Comparison of ENCODE assay signal across 8 cellular contexts in the genomic region with DNA sequence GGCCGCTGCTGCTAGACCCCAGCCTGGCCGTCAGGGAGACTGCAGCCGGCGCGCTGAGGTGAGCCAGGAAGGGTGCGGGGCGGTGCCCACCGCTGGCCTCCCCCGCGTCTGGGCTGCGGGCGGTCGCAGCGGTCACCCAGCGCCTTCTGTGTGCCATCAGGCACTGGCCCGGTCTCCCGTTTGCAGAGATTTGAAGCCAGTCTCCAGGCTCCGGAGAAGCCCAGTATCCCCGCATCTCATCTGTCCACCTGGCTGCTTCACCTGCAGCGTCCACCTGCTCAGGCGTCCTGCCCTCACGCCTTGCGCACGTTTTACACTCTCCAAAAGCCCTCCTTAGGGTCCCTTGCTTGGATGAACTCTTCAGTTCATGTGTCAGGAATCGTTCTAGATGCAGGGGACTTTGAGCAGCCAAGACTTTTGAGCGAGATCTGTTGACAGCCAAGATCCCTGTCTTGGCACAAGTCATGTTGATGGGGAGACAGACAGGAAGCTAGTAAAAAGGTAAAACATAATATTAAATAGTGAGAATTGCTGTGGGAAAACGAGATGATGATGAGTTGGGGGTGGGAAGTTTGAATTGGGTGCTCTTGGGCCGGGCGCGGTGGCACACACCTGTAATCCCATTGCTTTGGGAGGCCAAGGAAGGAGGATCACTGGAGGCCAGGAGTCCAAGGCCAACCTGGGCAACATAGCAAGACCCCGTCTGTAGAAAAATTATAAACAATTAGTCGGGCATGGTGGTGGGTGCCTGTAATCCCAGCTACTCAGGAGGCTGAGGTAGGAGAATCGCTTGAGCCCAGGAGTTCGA. TPM values are rescaled to one million over a fixed set of nuclear protein-coding genes. Genes with fewer than 3 reads are reported as not detected.
DNase-seq lines count a peak whose midpoint lies in the region; ATAC-seq and FAIRE-seq lines count a peak whose summit lies in the region.

No MANE protein-coding gene starts in this region.

- H3K9me3 ChIP-seq in subcutaneous abdominal adipose tissue (ENCODE audit: control insufficient read depth in 5 of 5, low read length in 5 of 5) = no peaks in the 10 kb centered on the region

- peak overlapping the region; percentile 38 to 91 (median 88) for H3K9ac ChIP-seq in subcutaneous abdominal adipose tissue (ENCODE audit: low read length in 5 of 5)

- H3K4me1 ChIP-seq in subcutaneous abdominal adipose tissue (ENCODE audit: control insufficient read depth in 5 of 5, insufficient read depth in 5 of 5, low read length in 5 of 5) = peaks cover 3 to 30% (median 24%) of the 10 kb centered on the region in 5 donors

- DNase-seq in NCI-H146 (lab: John Stamatoyannopoulos, UW) (peak; percentile 58), NCI-H146 treated with DMSO at 0.1 percent for 48 hours (lab: John Stamatoyannopoulos, UW; ENCODE audit: unreplicated experiment) (no peak), immature natural killer cell (no peak), RCC 7860 (ENCODE audit: low spot score) (no peak), NCI-H69 (lab: John Stamatoyannopoulos, UW) (no peak), DMS153 (lab: John Stamatoyannopoulos, UW) (no peak)
- peak; percentile 26 for DNase-seq in activated CD8-positive, alpha-beta T cell treated with anti-CD3 and anti-CD28 coated beads, Interleukin-2, amount 10 ng/mL, durations not matched to agents 7 days and 5 days

- CTCF ChIA-PET in activated CD8-positive, alpha-beta T cell treated with anti-CD3 and anti-CD28 coated beads, Interleukin-2, amount 10 ng/mL, durations not matched to agents 7 days and 5 days (lab: Charles Lee) = interaction anchor here (0.8 to 9.0 kb wide), 40 partner anchors 8 to 740 kb away, joined by 3 to 186 read pairs (median 6); partner anchors contain the start of genes CNEP1R1 and TENT4B

- peaks cover 42% of the 10 kb centered on the region for H3K4me1 Mint-ChIP-seq in activated CD8-positive, alpha-beta T cell treated with anti-CD3 and anti-CD28 coated beads, Interleukin-2, amount 10 ng/mL, durations not matched to agents 7 days and 5 days (ENCODE audit: low read depth)
- peaks cover 30 to 44% of the 10 kb centered on the region in 2 donors for H3K4me1 Mint-ChIP-seq in immature natural killer cell

- peak overlapping the region; percentile 85 to 97 (median 92) for H3K4me3 ChIP-seq in subcutaneous abdominal adipose tissue (ENCODE audit: low read depth in 1 of 5, low read length in 5 of 5)

- H3K27me3 Mint-ChIP-seq in activated CD8-positive, alpha-beta T cell treated with anti-CD3 and anti-CD28 coated beads, Interleukin-2, amount 10 ng/mL, durations not matched to agents 7 days and 5 days (ENCODE audit: low read depth) = peaks cover 3% of the 10 kb centered on the region
- H3K27me3 Mint-ChIP-seq in immature natural killer cell (ENCODE audit: low read depth in 3 of 3) = peaks cover 4 to 12% (median 10%) of the 10 kb centered on the region in 3 donors

- H3K9me3 Mint-ChIP-seq in activated CD8-positive, alpha-beta T cell treated with anti-CD3 and anti-CD28 coated beads, Interleukin-2, amount 10 ng/mL, durations not matched to agents 7 days and 5 days (ENCODE audit: insufficient read depth) = no peaks in the 10 kb centered on the region
- H3K9me3 Mint-ChIP-seq in immature natural killer cell = peaks cover 0 to 3% (median 0%) of the 10 kb centered on the region in 6 donors

- H3K36me3 ChIP-seq in subcutaneous abdominal adipose tissue (ENCODE audit: control insufficient read depth in 5 of 5, insufficient read depth in 5 of 5, low read length in 5 of 5) = peaks cover 12 to 20% (median 15%) of the 10 kb centered on the region in 5 donors

- FAIRE-seq in RCC 7860 (lab: Jason Lieb, UNC) = no peak

- H3K4me3 Mint-ChIP-seq in activated CD8-positive, alpha-beta T cell treated with anti-CD3 and anti-CD28 coated beads, Interleukin-2, amount 10 ng/mL, durations not matched to agents 7 days and 5 days = peak overlapping the region; percentile 90
- peak overlapping the region; percentile 88 to 95 (median 92) for H3K4me3 Mint-ChIP-seq in immature natural killer cell

- H3K27ac Mint-ChIP-seq in activated CD8-positive, alpha-beta T cell treated with anti-CD3 and anti-CD28 coated beads, Interleukin-2, amount 10 ng/mL, durations not matched to agents 7 days and 5 days = peak overlapping the region; percentile 91
- H3K27ac Mint-ChIP-seq in immature natural killer cell = peak overlapping the region; percentile 72 to 95 (median 92)

- peaks cover 26% of the 10 kb centered on the region for H3K36me3 Mint-ChIP-seq in activated CD8-positive, alpha-beta T cell treated with anti-CD3 and anti-CD28 coated beads, Interleukin-2, amount 10 ng/mL, durations not matched to agents 7 days and 5 days (ENCODE audit: low read depth)
- peaks cover 13 to 17% (median 16%) of the 10 kb centered on the region in 3 donors for H3K36me3 Mint-ChIP-seq in immature natural killer cell

- H3K27ac ChIP-seq in subcutaneous abdominal adipose tissue (ENCODE audit: low read depth, low read length) = peak overlapping the region; percentile 91

- no peak for ATAC-seq in activated CD8-positive, alpha-beta T cell treated with anti-CD3 and anti-CD28 coated beads, Interleukin-2, amount 10 ng/mL, durations not matched to agents 7 days and 5 days

- H3K27me3 ChIP-seq in subcutaneous abdominal adipose tissue (ENCODE audit: control insufficient read depth in 5 of 5, insufficient read depth in 4 of 5, low read length in 5 of 5) = no peaks in the 10 kb centered on the region

- POLR2A ChIA-PET in activated CD8-positive, alpha-beta T cell treated with anti-CD3 and anti-CD28 coated beads, Interleukin-2, amount 10 ng/mL, durations not matched to agents 7 days and 5 days (lab: Charles Lee) = interaction anchor here (0.7 to 1.8 kb wide), 6 partner anchors 41 to 216 kb away, joined by 3 to 9 read pairs (median 3); partner anchors contain the start of gene CNEP1R1

RNA-seq across cellular contexts. Expression of gene HEATR3, which starts 0.9 kb away (rescaled TPM):
- 10 to 100 TPM; 29.7 to 31.7 TPM for total RNA-seq in activated CD8-positive, alpha-beta T cell treated with anti-CD3 and anti-CD28 coated beads, Interleukin-2, amount 10 ng/mL, durations not matched to agents 7 days and 5 days
- polyA plus RNA-seq in immature natural killer cell = 1 to 10 TPM; 3.2 to 8.5 (median 3.8) TPM

RNA-seq across cellular contexts. Expression of gene CNEP1R1, which starts 41.7 kb away (rescaled TPM):
- 10 to 100 TPM; 25.1 to 26.9 TPM for total RNA-seq in activated CD8-positive, alpha-beta T cell treated with anti-CD3 and anti-CD28 coated beads, Interleukin-2, amount 10 ng/mL, durations not matched to agents 7 days and 5 days
- 10 to 100 TPM; 15.7 to 23.7 (median 19.4) TPM for polyA plus RNA-seq in immature natural killer cell

Comparison
In these comparisons a context has a peak if more than half of its experiments do, and no peak if none do; other contexts are left out.
1. DNase-seq: peak in NCI-H146 (single experiment) and activated CD8-positive, alpha-beta T cell treated with anti-CD3 and anti-CD28 coated beads, Interleukin-2, amount 10 ng/mL, durations not matched to agents 7 days and 5 days (single experiment); none in NCI-H146 treated with DMSO at 0.1 percent for 48 hours (single experiment), immature natural killer cell (0 of 3), RCC 7860 (single experiment), NCI-H69 (single experiment) and DMS153 (single experiment).